Comparison of ENCODE assay signal across 2 cellular contexts in the genomic region with DNA sequence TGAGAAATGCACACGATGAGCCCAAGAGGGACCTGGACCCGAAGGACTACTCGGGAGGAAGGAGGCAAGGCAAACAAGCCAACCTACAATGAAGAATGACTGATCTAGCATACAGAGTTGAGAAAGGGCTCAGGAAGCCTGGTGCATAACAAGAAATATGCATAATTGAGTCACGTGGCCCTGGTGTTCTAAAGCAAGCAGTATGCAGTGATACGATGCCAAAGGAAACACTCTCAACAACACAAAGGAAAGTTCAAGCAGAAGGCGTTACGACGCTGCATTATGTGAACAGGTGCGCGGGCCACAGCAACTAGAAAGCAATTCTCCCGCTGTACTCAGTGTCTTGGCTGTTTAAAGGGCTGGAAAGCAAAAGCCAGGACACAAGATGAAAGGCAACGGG.
TF ChIP-seq lines count a peak whose summit lies in the region.

No MANE protein-coding gene starts in this region.

TF ChIP-seq in Ishikawa, 13 proteins besides CTCF, POLR2A, EP300 and RAD21:
- TF ChIP-seq YY1 (IDR thresholded peaks at IDR 0.05; ENCODE audit: low read depth): no peak
- TF ChIP-seq, protein P1, sequence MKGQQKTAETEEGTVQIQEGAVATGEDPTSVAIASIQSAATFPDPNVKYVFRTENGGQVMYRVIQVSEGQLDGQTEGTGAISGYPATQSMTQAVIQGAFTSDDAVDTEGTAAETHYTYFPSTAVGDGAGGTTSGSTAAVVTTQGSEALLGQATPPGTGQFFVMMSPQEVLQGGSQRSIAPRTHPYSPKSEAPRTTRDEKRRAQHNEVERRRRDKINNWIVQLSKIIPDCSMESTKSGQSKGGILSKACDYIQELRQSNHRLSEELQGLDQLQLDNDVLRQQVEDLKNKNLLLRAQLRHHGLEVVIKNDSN (IDR thresholded peaks at IDR 0.05): peak; percentile 86

TF ChIP-seq in H1, 55 proteins besides CTCF, POLR2A, EP300 and RAD21:
- TF ChIP-seq, protein P2, sequence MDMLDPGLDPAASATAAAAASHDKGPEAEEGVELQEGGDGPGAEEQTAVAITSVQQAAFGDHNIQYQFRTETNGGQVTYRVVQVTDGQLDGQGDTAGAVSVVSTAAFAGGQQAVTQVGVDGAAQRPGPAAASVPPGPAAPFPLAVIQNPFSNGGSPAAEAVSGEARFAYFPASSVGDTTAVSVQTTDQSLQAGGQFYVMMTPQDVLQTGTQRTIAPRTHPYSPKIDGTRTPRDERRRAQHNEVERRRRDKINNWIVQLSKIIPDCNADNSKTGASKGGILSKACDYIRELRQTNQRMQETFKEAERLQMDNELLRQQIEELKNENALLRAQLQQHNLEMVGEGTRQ (IDR thresholded peaks at IDR 0.05; ENCODE audit: low read length): 0 out of 2 replicates have a peak, but pooled peaks have one; percentile 15
- TF ChIP-seq TEAD4 (IDR thresholded peaks at IDR 0.05; ENCODE audit: low read depth, low read length): no peak
